ENCODE assay signal across 15 cellular contexts in the genomic region with DNA sequence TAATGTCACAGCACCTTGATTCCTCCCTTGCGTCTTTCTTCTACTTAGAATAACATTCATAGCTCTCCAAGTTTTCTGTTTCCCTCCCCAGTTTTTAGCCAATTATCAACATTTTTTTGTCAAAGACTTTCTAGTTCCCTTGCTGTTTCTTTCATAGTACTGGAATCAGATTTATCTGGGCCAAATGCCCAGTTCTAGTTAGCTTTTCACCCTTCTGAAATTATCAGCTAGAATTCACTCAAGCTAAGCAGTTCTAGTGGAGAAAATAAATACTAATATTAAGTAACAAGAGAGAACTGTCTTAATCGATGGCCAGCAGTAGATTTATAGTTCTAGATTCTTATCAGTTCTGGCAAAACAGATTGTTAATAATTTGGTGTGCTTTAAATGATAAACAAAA. TPM values are rescaled to one million over a fixed set of nuclear protein-coding genes. Genes with fewer than 3 reads are reported as not detected.
A peak's percentile ranks its signal among the peaks of the same experiment; 100 is the strongest.
DNase-seq lines count a peak whose midpoint lies in the region; ATAC-seq and TF ChIP-seq lines count a peak whose summit lies in the region.
"Had no signal": no experiment of that assay in that cellular context is flagged by ENCODE, and none has a peak within 500 bp of the region (broad histone marks: within the 10 kb centered on the region; RNA-seq: fewer than 3 reads in every experiment).

No MANE protein-coding gene starts in this region.

- H3K36me3 ChIP-seq in breast epithelium, result no peaks in the 10 kb centered on the region
- no peaks in the 10 kb centered on the region for H3K36me3 ChIP-seq in right atrium auricular region
- H3K36me3 ChIP-seq in subcutaneous abdominal adipose tissue (ENCODE audit: control insufficient read depth in 5 of 5, insufficient read depth in 5 of 5, low read length in 5 of 5), result peaks cover 0 to under 1% (median 0%) of the 10 kb centered on the region in 5 donors
- no peaks in the 10 kb centered on the region for H3K36me3 ChIP-seq in Peyer's patch
- H3K36me3 ChIP-seq: BE2C had no signal

- H3K27me3 ChIP-seq in breast epithelium, result no peaks in the 10 kb centered on the region
- no peaks in the 10 kb centered on the region for H3K27me3 ChIP-seq in right atrium auricular region
- H3K27me3 ChIP-seq in subcutaneous abdominal adipose tissue (ENCODE audit: control insufficient read depth in 5 of 5, insufficient read depth in 4 of 5, low read length in 5 of 5), result no peaks in the 10 kb centered on the region
- H3K27me3 ChIP-seq in CD4-positive, alpha-beta T cell (ENCODE audit: control insufficient read depth, insufficient read depth, low read length), result no peaks in the 10 kb centered on the region
- no peaks in the 10 kb centered on the region for H3K27me3 ChIP-seq in Peyer's patch

- TF ChIP-seq POLR2A in breast epithelium (IDR thresholded peaks at IDR 0.05) (no peak), Peyer's patch (IDR thresholded peaks at IDR 0.05) (no peak)

- H3K9ac ChIP-seq in subcutaneous abdominal adipose tissue (ENCODE audit: low read length in 5 of 5), result peak overlapping the region in 1 of 5 donors; percentile 54

- no peaks in the 10 kb centered on the region for H3K9me3 Mint-ChIP-seq in CD4-positive, alpha-beta T cell
- H3K9me3 Mint-ChIP-seq: activated naive CD4-positive, alpha-beta T cell treated with anti-CD3 and anti-CD28 coated beads, Interleukin-2, amount 10 ng/mL, durations not matched to agents 7 days and 5 days had no signal

- no peak overlapping the region for H3K27ac Mint-ChIP-seq in CD4-positive, alpha-beta T cell
- H3K27ac Mint-ChIP-seq: activated naive CD4-positive, alpha-beta T cell treated with anti-CD3 and anti-CD28 coated beads, Interleukin-2, amount 10 ng/mL, durations not matched to agents 7 days and 5 days; naive thymus-derived CD4-positive, alpha-beta T cell had no signal

- DNase-seq in M059J (ENCODE audit: low read depth) (peak; percentile 43), breast epithelium (ENCODE audit: low spot score in 2 of 2) (no peak), right atrium auricular region (ENCODE audit: low spot score) (no peak), ACHN (no peak), Peyer's patch (no peak)
- no peak for DNase-seq in CD4-positive, alpha-beta T cell
- DNase-seq: activated CD4-positive, CD25-positive, alpha-beta regulatory T cell treated with anti-CD3 and anti-CD28 coated beads, Interleukin-2, amount 50 U/mL, for 72 hours; activated naive CD4-positive, alpha-beta T cell treated with anti-CD3 and anti-CD28 coated beads, Interleukin-2, amount 10 ng/mL, durations not matched to agents 7 days and 5 days; BE2C; naive thymus-derived CD4-positive, alpha-beta T cell; stimulated activated CD4-positive, alpha-beta T cell treated with anti-CD3 and anti-CD28 coated beads, Interleukin-1b, Interleukin-23, amount 100 ng/mL, for 48 hours had no signal

- in situ Hi-C loops in ACHN (cut with HindIII; ENCODE audit: low pct_ligation_motif_present, low pct_unique_long_range_greater_than_20kb, low sequenced_read_pairs), result no loop called here

- CTCF ChIA-PET in CD4-positive, alpha-beta T cell (lab: Charles Lee), result no interaction called here

- H3K4me3 ChIP-seq in breast epithelium (no peak overlapping the region), right atrium auricular region (no peak overlapping the region), subcutaneous abdominal adipose tissue (ENCODE audit: low read depth in 1 of 5, low read length in 5 of 5) (no peak overlapping the region), Peyer's patch (no peak overlapping the region)

- no peak for ATAC-seq in CD4-positive, alpha-beta T cell (ENCODE audit: poor library complexity)
- no peak for ATAC-seq in GM21390 (IDR thresholded peaks at IDR 0.05; ENCODE audit: unreplicated experiment)
- ATAC-seq: left lobe of liver; naive thymus-derived CD4-positive, alpha-beta T cell had no signal

- intact Hi-C loops in breast epithelium (cut with DNase I; ENCODE audit: low total_unique reads), result no loop called here
- intact Hi-C loops in CD4-positive, alpha-beta T cell (cut with DNase I, micrococcal nuclease), result no loop called here

- H3K36me3 Mint-ChIP-seq in CD4-positive, alpha-beta T cell (ENCODE audit: low read depth), result no peaks in the 10 kb centered on the region
- H3K36me3 Mint-ChIP-seq: activated naive CD4-positive, alpha-beta T cell treated with anti-CD3 and anti-CD28 coated beads, Interleukin-2, amount 10 ng/mL, durations not matched to agents 7 days and 5 days; naive thymus-derived CD4-positive, alpha-beta T cell had no signal

- peaks cover 3% of the 10 kb centered on the region for H3K27me3 Mint-ChIP-seq in CD4-positive, alpha-beta T cell
- H3K27me3 Mint-ChIP-seq: activated naive CD4-positive, alpha-beta T cell treated with anti-CD3 and anti-CD28 coated beads, Interleukin-2, amount 10 ng/mL, durations not matched to agents 7 days and 5 days had no signal

- H3K4me1 Mint-ChIP-seq in CD4-positive, alpha-beta T cell (ENCODE audit: low read depth), result no peaks in the 10 kb centered on the region
- H3K4me1 Mint-ChIP-seq: activated naive CD4-positive, alpha-beta T cell treated with anti-CD3 and anti-CD28 coated beads, Interleukin-2, amount 10 ng/mL, durations not matched to agents 7 days and 5 days; naive thymus-derived CD4-positive, alpha-beta T cell had no signal

- H3K4me1 ChIP-seq in breast epithelium (no peaks in the 10 kb centered on the region), right atrium auricular region (peaks cover 0 to 60% of the 10 kb centered on the region in 2 donors), subcutaneous abdominal adipose tissue (ENCODE audit: control insufficient read depth in 5 of 5, insufficient read depth in 5 of 5, low read length in 5 of 5) (peaks cover 0 to 52% (median 36%) of the 10 kb centered on the region in 5 donors), Peyer's patch (no peaks in the 10 kb centered on the region)
- H3K4me1 ChIP-seq: BE2C had no signal

- TF ChIP-seq CTCF in breast epithelium (IDR thresholded peaks at IDR 0.05), result no peak
- no peak for TF ChIP-seq CTCF in right atrium auricular region (IDR thresholded peaks at IDR 0.05)
- no peak for TF ChIP-seq CTCF in CD4-positive, alpha-beta T cell (IDR thresholded peaks at IDR 0.05)
- TF ChIP-seq CTCF in Peyer's patch (IDR thresholded peaks at IDR 0.05), result no peak

- POLR2A ChIA-PET in CD4-positive, alpha-beta T cell (lab: Charles Lee), result no interaction called here

- no peak overlapping the region for H3K4me3 Mint-ChIP-seq in CD4-positive, alpha-beta T cell
- H3K4me3 Mint-ChIP-seq: activated naive CD4-positive, alpha-beta T cell treated with anti-CD3 and anti-CD28 coated beads, Interleukin-2, amount 10 ng/mL, durations not matched to agents 7 days and 5 days; naive thymus-derived CD4-positive, alpha-beta T cell had no signal

- H3K27ac ChIP-seq in breast epithelium, result peak overlapping the region; percentile 20
- peak overlapping the region; percentile 60 to 88 for H3K27ac ChIP-seq in right atrium auricular region
- H3K27ac ChIP-seq in subcutaneous abdominal adipose tissue (ENCODE audit: low read depth, low read length), result peak overlapping the region; percentile 78
- H3K27ac ChIP-seq in CD4-positive, alpha-beta T cell (ENCODE audit: low read depth, low read length), result no peak overlapping the region
- H3K27ac ChIP-seq in Peyer's patch, result no peak overlapping the region

- no peaks in the 10 kb centered on the region for H3K9me3 ChIP-seq in breast epithelium
- H3K9me3 ChIP-seq in right atrium auricular region, result no peaks in the 10 kb centered on the region
- H3K9me3 ChIP-seq in subcutaneous abdominal adipose tissue (ENCODE audit: control insufficient read depth in 5 of 5, low read length in 5 of 5), result no peaks in the 10 kb centered on the region
- no peaks in the 10 kb centered on the region for H3K9me3 ChIP-seq in CD4-positive, alpha-beta T cell (ENCODE audit: control insufficient read depth, low read length)
- no peaks in the 10 kb centered on the region for H3K9me3 ChIP-seq in Peyer's patch
- H3K9me3 ChIP-seq: BE2C had no signal

RNA-seq across cellular contexts. Expression of a gene that starts 36.2 kb away (rescaled TPM):
- 91.3 and 128 TPM in 2 replicates for total RNA-seq in M059J (2014; rRNA removed; shearing (Covaris generic))
- total RNA-seq in breast epithelium, result 100 to 1,000 TPM; 186 to 445 (median 273) TPM
- 100 to 1,000 TPM; 246 to 308 TPM for total RNA-seq in right atrium auricular region
- not detected for total RNA-seq in CD4-positive, alpha-beta T cell
- total RNA-seq in Peyer's patch, result 10 to 100 TPM; 16.3 to 44.4 (median 26.6) TPM
- total RNA-seq: naive thymus-derived CD4-positive, alpha-beta T cell; T-helper 2 cell treated with Interferon-gamma antibody and Interleukin-4, amounts not matched to agents 100 ng/mL and 5 ng/mL, for 36 hours had no signal

Comparison
In these comparisons a context has a peak if more than half of its experiments do, and no peak if none do; other contexts are left out.
1. H3K27ac ChIP-seq: peak in breast epithelium (2 of 2), right atrium auricular region (2 of 2) and subcutaneous abdominal adipose tissue (single experiment); none in CD4-positive, alpha-beta T cell (single experiment) and Peyer's patch (0 of 4).
2. RNA of a gene that starts 36.2 kb away (total RNA-seq): 246 to 308 TPM in right atrium auricular region, 186 to 445 TPM in breast epithelium, 91.3 to 128 TPM in M059J and 16.3 to 44.4 TPM in Peyer's patch; not detected in CD4-positive, alpha-beta T cell; every median in the first group is over 10 times any median in the second.